ENCODE assay signal across 22 cellular contexts in genomic region chr7:124713086-124713485, GRCh38. TPM values are rescaled to one million over a fixed set of nuclear protein-coding genes. Genes with fewer than 3 reads are reported as not detected.
DNase-seq lines count a peak whose midpoint lies in the region; ATAC-seq and TF ChIP-seq lines count a peak whose summit lies in the region.
"Had no signal": no experiment of that assay in that cellular context is flagged by ENCODE, and none has a peak within 500 bp of the region (broad histone marks: within the 10 kb centered on the region; RNA-seq: fewer than 3 reads in every experiment).

No MANE protein-coding gene starts in this region.

- DNase-seq in H9 (no peak), WTC11 (ENCODE audit: low spot score) (no peak), chondrocyte (ENCODE audit: low spot score) (no peak), tibial artery (no peak), NCI-H146 treated with DMSO at 0.1 percent for 48 hours (lab: John Stamatoyannopoulos, UW; ENCODE audit: unreplicated experiment) (no peak), GM20000 (ENCODE audit: low spot score) (no peak)
- DNase-seq: AML-193; CD4-positive, alpha-beta T cell; Kasumi-1; NCI-H1694; NCI-H2081; NCI-H2227 treated with DMSO at 0.1 percent for 48 hours; NCI-H526 treated with DMSO at 0.1 percent for 48 hours; SHP77 treated with DMSO at 0.1 percent for 48 hours had no signal

- peaks cover 16 to 21% of the 10 kb centered on the region in 2 experiments for H3K4me1 Mint-ChIP-seq in H9
- peaks cover 24% of the 10 kb centered on the region for H3K4me1 Mint-ChIP-seq in WTC11
- H3K4me1 Mint-ChIP-seq in chondrocyte (ENCODE audit: low read depth): peaks cover 27% of the 10 kb centered on the region

- H4K8ac ChIP-seq in H9 (replicated peaks; ENCODE audit: insufficient read length, low read depth, low read length): no peak overlapping the region

- no CpG with 5 or more reads among the region's 3 CpGs for WGBS in H9 (ENCODE audit: extremely low coverage, insufficient read length, low lambda C conversion rate)

- H3K14ac ChIP-seq in H9 (ENCODE audit: insufficient read depth, low read length): no peak overlapping the region

- H3K79me1 ChIP-seq in H9 (ENCODE audit: insufficient read depth, low read depth, low read length, poor library complexity, severe bottlenecking): no peaks in the 10 kb centered on the region

- H3K4ac ChIP-seq in H9 (ENCODE audit: low read depth, low read length): no peak overlapping the region

- H3K4me3 Mint-ChIP-seq in H9 (no peak overlapping the region), WTC11 (no peak overlapping the region), chondrocyte (ENCODE audit: unreplicated experiment) (no peak overlapping the region)
- H3K4me3 Mint-ChIP-seq: CD4-positive, alpha-beta T cell had no signal

- no peak overlapping the region for H3K4me2 ChIP-seq in H9 (ENCODE audit: insufficient read depth, insufficient read length, low read length)
- H3K4me2 ChIP-seq: BLaER1 treated with 17β-estradiol and CSF1 and Interleukin-3, amounts not matched to agents 10 nM and 100 nM had no signal

- peaks cover 0 to 14% (median 3%) of the 10 kb centered on the region in 3 experiments; a peak in 4 of 7 replicates for H3K36me3 Mint-ChIP-seq in H9 (ENCODE audit: insufficient read depth in 1 of 3, low read depth in 3 of 3)
- H3K36me3 Mint-ChIP-seq in WTC11: peaks cover 14% of the 10 kb centered on the region
- H3K36me3 Mint-ChIP-seq in chondrocyte (ENCODE audit: low read depth): peaks cover 3% of the 10 kb centered on the region

- H3K9ac ChIP-seq in H9 (ENCODE audit: extremely low read depth, insufficient read length, low read length): no peak overlapping the region
- H3K9ac ChIP-seq: BLaER1 treated with 17β-estradiol and CSF1 and Interleukin-3, amounts not matched to agents 10 nM and 100 nM had no signal

- H4K5ac ChIP-seq in H9 (ENCODE audit: insufficient read length, low read depth, low read length): no peak overlapping the region

- H2BK5ac ChIP-seq in H9 (ENCODE audit: insufficient read length, low read length): no peak overlapping the region

- no peak overlapping the region for H3K23ac ChIP-seq in H9 (ENCODE audit: insufficient read length, low read depth, low read length)

- no peak overlapping the region for H2BK120ac ChIP-seq in H9 (ENCODE audit: low read depth, low read length, poor library complexity, severe bottlenecking)

- no peak overlapping the region for H3K4me3 ChIP-seq in tibial artery
- H3K4me3 ChIP-seq: BLaER1 treated with 17β-estradiol and CSF1 and Interleukin-3, amounts not matched to agents 10 nM and 100 nM; K562 had no signal

- H3K56ac ChIP-seq in H9 (ENCODE audit: insufficient read length, low read depth, low read length): no peak overlapping the region

- H4K20me1 ChIP-seq in H9 (ENCODE audit: control insufficient read depth, insufficient read depth, insufficient read length): no peaks in the 10 kb centered on the region
- H4K20me1 ChIP-seq: BLaER1 treated with 17β-estradiol and CSF1 and Interleukin-3, amounts not matched to agents 10 nM and 100 nM had no signal

- no peak overlapping the region for H2BK12ac ChIP-seq in H9 (ENCODE audit: insufficient read length, low read depth, low read length)

- ATAC-seq in WTC11 (no peak; the same call in 1 of the 2 replicates), HG02981 (IDR thresholded peaks at IDR 0.05; ENCODE audit: unreplicated experiment) (no peak)
- ATAC-seq: HCT116, HepG2, K562, Panc1 had no signal

- peak overlapping the region; percentile 75 for H2BK20ac ChIP-seq in H9 (ENCODE audit: low read depth, low read length, poor library complexity, severe bottlenecking)

- no peak overlapping the region for H2AK5ac ChIP-seq in H9 (ENCODE audit: insufficient read length, low read length)

- H3K27me3 ChIP-seq in H9 (ENCODE audit: insufficient read depth, low read length) (no peaks in the 10 kb centered on the region), tibial artery (no peaks in the 10 kb centered on the region)
- H3K27me3 ChIP-seq: BLaER1 treated with 17β-estradiol and CSF1 and Interleukin-3, amounts not matched to agents 10 nM and 100 nM had no signal

- CTCF ChIA-PET in WTC11 (lab: Charles Lee): no interaction called here

- H3K79me2 ChIP-seq in H9 (ENCODE audit: insufficient read depth, low read length): no peaks in the 10 kb centered on the region

- no peak overlapping the region for H3K18ac ChIP-seq in H9 (ENCODE audit: insufficient read length, low read depth, low read length)

- H3K23me2 ChIP-seq in H9 (ENCODE audit: insufficient read length, low read depth, low read length, poor library complexity, severe bottlenecking): no peaks in the 10 kb centered on the region

- H2AFZ ChIP-seq in H9 (ENCODE audit: low read length): no peak overlapping the region

- intact Hi-C loops in tibial artery (cut with DNase I; ENCODE audit: low total_unique reads): no loop called here

- no peaks in the 10 kb centered on the region for H3K36me3 ChIP-seq in tibial artery
- H3K36me3 ChIP-seq: BLaER1 treated with 17β-estradiol and CSF1 and Interleukin-3, amounts not matched to agents 10 nM and 100 nM had no signal

- H3K9me3 Mint-ChIP-seq in H9 (peaks cover 0 to 4% of the 10 kb centered on the region in 2 experiments; a peak in 3 of 5 replicates), WTC11 (peaks cover 14% of the 10 kb centered on the region), chondrocyte (ENCODE audit: low read depth) (peaks cover 6% of the 10 kb centered on the region)

- H4K91ac ChIP-seq in H9 (ENCODE audit: insufficient read length, low read depth, low read length): no peak overlapping the region

- no peak overlapping the region for H2BK15ac ChIP-seq in H9 (ENCODE audit: low read depth, low read length)

- POLR2A ChIA-PET in WTC11 (lab: Charles Lee): no interaction called here

- H3K27me3 Mint-ChIP-seq in H9 (ENCODE audit: low read depth): no peaks in the 10 kb centered on the region
- no peaks in the 10 kb centered on the region for H3K27me3 Mint-ChIP-seq in WTC11 (ENCODE audit: low read depth)
- no peaks in the 10 kb centered on the region for H3K27me3 Mint-ChIP-seq in chondrocyte (ENCODE audit: low read depth)
- H3K27me3 Mint-ChIP-seq: CD4-positive, alpha-beta T cell had no signal

- no peaks in the 10 kb centered on the region for H3K9me3 ChIP-seq in H9 (ENCODE audit: control insufficient read depth, low read depth, low read length)
- peaks cover 0 to 8% (median 0%) of the 10 kb centered on the region in 3 donors for H3K9me3 ChIP-seq in tibial artery

- H3K4me1 ChIP-seq in H9 (ENCODE audit: insufficient read depth, low read length) (peaks cover 5% of the 10 kb centered on the region; the same call in 1 of the 2 replicates), tibial artery (peaks cover 0 to 27% (median 4%) of the 10 kb centered on the region in 4 donors)

- TF ChIP-seq CTCF in H9 (conservative IDR thresholded peaks at IDR 0.05) (no peak), WTC11 (IDR thresholded peaks at IDR 0.05) (no peak), chondrocyte (IDR thresholded peaks at IDR 0.05) (no peak), tibial artery (IDR thresholded peaks at IDR 0.05) (no peak), GM20000 (IDR thresholded peaks at IDR 0.05; ENCODE audit: extremely low read depth, missing control alignments) (no peak)

- no peak overlapping the region for H3T11ph ChIP-seq in H9 (ENCODE audit: low read length)

- H3K27ac ChIP-seq in H9 (ENCODE audit: insufficient read length, low read depth, low read length): peak overlapping the region; percentile 39
- peak overlapping the region; percentile 1 to 23 for H3K27ac ChIP-seq in tibial artery
- H3K27ac ChIP-seq: BLaER1 treated with 17β-estradiol and CSF1 and Interleukin-3, amounts not matched to agents 10 nM and 100 nM; RWPE1 had no signal

- H3K27ac Mint-ChIP-seq in H9 (peak overlapping the region in 1 of 3 experiments; percentile 38; a peak in 2 of 7 replicates), WTC11 (0 out of 2 replicates have a peak overlapping the region, but pooled peaks have one; percentile 7), chondrocyte (ENCODE audit: unreplicated experiment) (peak overlapping the region; percentile 65)
- H3K27ac Mint-ChIP-seq: CD4-positive, alpha-beta T cell had no signal

TF ChIP-seq in WTC11, 78 proteins besides CTCF, POLR2A, EP300 and RAD21:
- TF ChIP-seq MYBL2 (CRISPR knock-in tag; IDR thresholded peaks at IDR 0.05) (no peak), RELA (CRISPR knock-in tag; IDR thresholded peaks at IDR 0.05; ENCODE audit: borderline replicate concordance) (no peak)
TF ChIP-seq in WTC11: peak in this region for 0.

RNA-seq across cellular contexts. Expression of gene GPR37, which starts 52.5 kb away (rescaled TPM):
- 1.6 and 1.8 TPM in 2 replicates for total RNA-seq in H9 (2021)
- 10.9 to 20.4 TPM (median 11.3 TPM) in 3 replicates for total RNA-seq in WTC11 (2021)
- total RNA-seq in chondrocyte: 1.6 to 3.2 TPM (median 2.2 TPM) in 3 replicates
- total RNA-seq: CD4-positive, alpha-beta T cell; HepG2; K562; OCI-LY7 had no signal
